ENCODE assay signal across 16 cellular contexts in genomic region chr5:14920121-14920520, GRCh38.
"Had no signal": no experiment of that assay in that cellular context is flagged by ENCODE, and none has a peak within 500 bp of the region (broad histone marks: within the 10 kb centered on the region; RNA-seq: fewer than 3 reads in every experiment).

No MANE protein-coding gene starts in this region.

- H3K27ac ChIP-seq: stomach had no signal

- H3K27me3 ChIP-seq: breast epithelium, stomach had no signal

- DNase-seq: activated CD8-positive, alpha-beta memory T cell treated with anti-CD3 and anti-CD28 coated beads, Interleukin-2, amount 10 ng/mL, durations not matched to agents 7 days and 5 days; activated naive CD4-positive, alpha-beta T cell treated with anti-CD3 and anti-CD28 coated beads for 36 hours; activated T-cell treated with anti-CD3 and anti-CD28 coated beads, Interleukin-2, amount 50 U/mL, for 48 hours; amygdala; dermis blood vessel endothelial cell; hippocampal formation; left ventricle myocardium superior; mesendoderm; stimulated activated CD4-positive, alpha-beta T cell treated with anti-CD3 and anti-CD28 coated beads, Interleukin-12 subunit alpha, Interleukin-12 subunit beta, amount 100 ng/mL, for 4 hours; stimulated activated CD4-positive, alpha-beta T cell treated with anti-CD3 and anti-CD28 coated beads, Interleukin-2, amount 100 ng/mL, for 48 hours; stomach; T-helper 1 cell had no signal

- H3K4me3 ChIP-seq: breast epithelium, stomach had no signal

- H3K4me1 ChIP-seq: stomach had no signal

- H3K36me3 Mint-ChIP-seq: activated CD8-positive, alpha-beta memory T cell treated with anti-CD3 and anti-CD28 coated beads, Interleukin-2, amount 10 ng/mL, durations not matched to agents 7 days and 5 days; WTC11 had no signal

- H3K36me3 ChIP-seq: breast epithelium, stomach had no signal

- FAIRE-seq: urothelium cell line had no signal

- H3K9me3 ChIP-seq: breast epithelium, stomach had no signal

- H3K4me3 Mint-ChIP-seq: activated CD8-positive, alpha-beta memory T cell treated with anti-CD3 and anti-CD28 coated beads, Interleukin-2, amount 10 ng/mL, durations not matched to agents 7 days and 5 days; activated naive CD4-positive, alpha-beta T cell treated with anti-CD3 and anti-CD28 coated beads for 36 hours; WTC11 had no signal

- H3K27ac Mint-ChIP-seq: activated CD8-positive, alpha-beta memory T cell treated with anti-CD3 and anti-CD28 coated beads, Interleukin-2, amount 10 ng/mL, durations not matched to agents 7 days and 5 days; WTC11 had no signal

- ATAC-seq: activated CD8-positive, alpha-beta memory T cell treated with anti-CD3 and anti-CD28 coated beads, Interleukin-2, amount 10 ng/mL, durations not matched to agents 7 days and 5 days; left ventricle myocardium superior; sciatic nerve; WTC11 had no signal

- H3K9me3 Mint-ChIP-seq: WTC11 had no signal
